ENCODE assay signal across 8 cellular contexts in genomic region chr19:15125232-15126067, GRCh38.
DNase-seq lines count a peak whose midpoint lies in the region; ATAC-seq and TF ChIP-seq lines count a peak whose summit lies in the region.

No MANE protein-coding gene starts in this region.

- TF ChIP-seq POLR2A in GM19099 (IDR thresholded peaks at IDR 0.05; ENCODE audit: extremely low read depth, insufficient read length, low read depth), result peak; percentile 82

- DNase-seq in Ammon's horn (ENCODE audit: low spot score) (peak; percentile 98), NCI-H446 treated with DMSO at 0.1 percent for 48 hours (lab: John Stamatoyannopoulos, UW) (peak; percentile 92), cerebellar nuclear complex (lab: John Stamatoyannopoulos, UW) (peak; percentile 85 to 96), islet precursor cell (peak; percentile 98)
- DNase-seq in activated CD4-positive, CD25-positive, alpha-beta regulatory T cell treated with anti-CD3 and anti-CD28 coated beads, Interleukin-2, amount 50 U/mL, for 72 hours, result peak; percentile 97
- DNase-seq in stimulated activated CD4-positive, alpha-beta T cell treated with anti-CD3 and anti-CD28 coated beads, Interleukin-12 subunit alpha, Interleukin-12 subunit beta, amount 100 ng/mL, for 4 hours, result peak; percentile 97

- peak; percentile 75 for ATAC-seq in HG03378 (IDR thresholded peaks at IDR 0.05; ENCODE audit: unreplicated experiment)

Comparison
In these comparisons a context has a peak if more than half of its experiments do, and no peak if none do; other contexts are left out.
1. Peak in every context shown above with its lines: DNase-seq and ATAC-seq.